19 cellular contexts compared by ENCODE assay signal in the genomic region with DNA sequence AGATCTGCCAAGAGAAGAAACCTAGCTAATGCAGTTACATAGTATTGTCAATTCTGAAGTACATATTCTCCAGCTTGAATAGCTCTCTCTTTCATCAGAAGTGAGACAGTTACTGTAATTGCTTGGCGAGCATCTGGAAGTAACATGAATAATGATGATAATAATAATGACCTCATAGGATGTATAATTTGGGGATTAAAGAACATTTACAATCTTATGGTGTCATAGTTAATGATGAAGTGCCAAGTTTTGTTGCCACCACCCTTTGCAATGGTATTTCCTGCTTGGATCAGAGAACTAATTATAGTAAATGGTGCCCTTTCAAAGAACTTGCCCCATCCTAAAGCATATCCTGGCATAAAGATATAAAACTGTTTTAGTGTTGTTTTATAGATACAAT.
DNase-seq lines count a peak whose midpoint lies in the region; ATAC-seq and TF ChIP-seq lines count a peak whose summit lies in the region.
"Had no signal": no experiment of that assay in that cellular context is flagged by ENCODE, and none has a peak within 500 bp of the region (broad histone marks: within the 10 kb centered on the region; RNA-seq: fewer than 3 reads in every experiment).

No MANE protein-coding gene starts in this region.

- H3K4me3 ChIP-seq in AG10803 (ENCODE audit: low read length) (no peak overlapping the region), fibroblast of lung (replicated peaks in 1 of 4; ENCODE audit: control extremely low read depth in 1 of 4, insufficient read depth in 1 of 4, low read depth in 3 of 4, low read length in 4 of 4) (no peak overlapping the region)
- H3K4me3 ChIP-seq: MG63 had no signal

- no peak overlapping the region for H3K9ac ChIP-seq in fibroblast of lung (ENCODE audit: insufficient read depth, low read length)

- H3K36me3 ChIP-seq in fibroblast of lung (ENCODE audit: control insufficient read depth, insufficient read depth, low read length) = no peaks in the 10 kb centered on the region
- H3K36me3 ChIP-seq: BE2C had no signal

- no peaks in the 10 kb centered on the region for H3K27me3 ChIP-seq in fibroblast of lung (ENCODE audit: control insufficient read depth, insufficient read depth, low read length)
- H3K27me3 ChIP-seq: BE2C, MG63 had no signal

- TF ChIP-seq CTCF in AG10803 (conservative IDR thresholded peaks at IDR 0.05; ENCODE audit: low read length) (no peak), fibroblast of lung (conservative IDR thresholded peaks at IDR 0.05 in 1 of 2, IDR thresholded peaks at IDR 0.05 in 1 of 2; ENCODE audit: low read depth in 1 of 2, low read length in 2 of 2) (no peak)

- no peaks in the 10 kb centered on the region for H4K20me1 ChIP-seq in fibroblast of lung (ENCODE audit: control insufficient read depth, extremely low read depth, insufficient read depth, low read length)

- DNase-seq in AG10803 (ENCODE audit: low read depth) = peak; percentile 46
- DNase-seq in HCEC 1CT = peak; percentile 44
- peak; percentile 75 for DNase-seq in NCI-H748 treated with DMSO at 0.1 percent for 48 hours (lab: John Stamatoyannopoulos, UW)
- peak; percentile 14 to 63 for DNase-seq in fibroblast of lung (ENCODE audit: low read depth in 2 of 2)
- DNase-seq in NCI-H1417 treated with DMSO at 0.1 percent for 48 hours (lab: John Stamatoyannopoulos, UW) = no peak
- no peak for DNase-seq in NCI-H2196 (lab: John Stamatoyannopoulos, UW; ENCODE audit: unreplicated experiment)
- DNase-seq in CD1c-positive myeloid dendritic cell (ENCODE audit: extremely low spot score) = no peak
- DNase-seq: BE2C; CD4-positive, alpha-beta memory T cell; DND-41; GF-D8; GOT3; Karpas-422; MG63; NCI-H1092; NCI-H187 treated with DMSO at 0.1 percent for 48 hours; NCI-H2171 treated with DMSO at 0.1 percent for 48 hours had no signal

- ATAC-seq in HG02840 (IDR thresholded peaks at IDR 0.05; ENCODE audit: low FRiP score, unreplicated experiment) = no peak
- ATAC-seq: Panc1 had no signal

- H2AFZ ChIP-seq in fibroblast of lung (ENCODE audit: low read length) = no peak overlapping the region

- H3K4me1 ChIP-seq in fibroblast of lung (ENCODE audit: control insufficient read depth, extremely low read depth, insufficient read depth, low read length) = peaks cover 2% of the 10 kb centered on the region
- H3K4me1 ChIP-seq: BE2C had no signal

- H3K27ac ChIP-seq in fibroblast of lung (ENCODE audit: insufficient read depth, low read length) = no peak overlapping the region

- no peak overlapping the region for H3K4me2 ChIP-seq in fibroblast of lung (ENCODE audit: extremely low read depth, insufficient read depth, low read length)

- no peaks in the 10 kb centered on the region for H3K9me3 ChIP-seq in fibroblast of lung (ENCODE audit: control insufficient read depth, insufficient read depth, low read depth, low read length)
- H3K9me3 ChIP-seq: BE2C, MG63 had no signal

- no peaks in the 10 kb centered on the region for H3K79me2 ChIP-seq in fibroblast of lung (ENCODE audit: control insufficient read depth, insufficient read depth, low read length)

Comparison
In these comparisons a context has a peak if more than half of its experiments do, and no peak if none do; other contexts are left out.
1. DNase-seq: peak in AG10803 (single experiment), HCEC 1CT (single experiment), NCI-H748 treated with DMSO at 0.1 percent for 48 hours (single experiment) and fibroblast of lung (2 of 2); none in NCI-H1417 treated with DMSO at 0.1 percent for 48 hours (single experiment), NCI-H2196 (single experiment) and CD1c-positive myeloid dendritic cell (single experiment).